20 cellular contexts compared by ENCODE assay signal in the genomic region with DNA sequence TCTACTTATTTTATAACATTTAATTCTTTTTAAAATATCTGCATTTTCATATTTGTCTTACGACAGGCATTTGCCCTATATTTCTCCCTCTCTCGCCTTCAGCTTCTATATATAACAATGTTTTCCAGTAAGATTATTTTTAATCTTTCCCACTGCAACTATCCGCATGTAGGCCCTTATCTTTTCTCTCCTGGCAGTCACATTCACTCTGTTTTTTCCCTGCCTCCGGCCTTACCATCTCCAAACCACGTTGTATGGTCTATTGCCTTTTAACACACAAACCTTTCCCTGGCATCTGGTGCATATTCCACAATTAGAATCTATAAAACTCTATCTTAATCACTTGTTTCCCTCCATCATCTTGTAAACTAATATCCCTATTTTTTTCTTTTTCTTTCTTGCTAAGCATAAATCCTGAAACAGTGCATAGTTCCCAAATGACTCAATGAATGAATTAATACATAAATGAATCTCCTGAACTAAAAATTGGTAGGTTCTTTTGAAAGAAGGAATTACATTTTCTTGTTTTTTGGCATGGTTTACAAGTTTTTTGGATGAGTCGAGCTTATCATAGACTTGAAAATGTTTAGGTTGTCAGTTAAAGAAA.
DNase-seq lines count a peak whose midpoint lies in the region; ATAC-seq and TF ChIP-seq lines count a peak whose summit lies in the region.
"Had no signal": no experiment of that assay in that cellular context is flagged by ENCODE, and none has a peak within 500 bp of the region (broad histone marks: within the 10 kb centered on the region; RNA-seq: fewer than 3 reads in every experiment).

No MANE protein-coding gene starts in this region.

- CTCF ChIA-PET in Panc1 (lab: Charles Lee): no interaction called here

- H3K4me3 Mint-ChIP-seq in nephron: no peak overlapping the region
- H3K4me3 Mint-ChIP-seq: activated naive CD4-positive, alpha-beta T cell treated with anti-CD3 and anti-CD28 coated beads, Interleukin-2, amount 50 U/mL, for 24 hours; T-cell; type B pancreatic cell had no signal

- intact Hi-C loops in Panc1 (cut with micrococcal nuclease; ENCODE audit: unreplicated experiment): no loop called here

- BruUV-seq in Panc1 (replicated peaks; lab: Mats Ljungman, UMichigan): no TSS peak

- peaks cover 19% of the 10 kb centered on the region for H3K4me1 ChIP-seq in Panc1 (ENCODE audit: control insufficient read depth, insufficient read depth, low read length)
- peaks cover 6% of the 10 kb centered on the region for H3K4me1 ChIP-seq in fibroblast of lung (ENCODE audit: control insufficient read depth, extremely low read depth, insufficient read depth, low read length)

- H3K36me3 ChIP-seq in Panc1 (ENCODE audit: control insufficient read depth, insufficient read depth, low read length) (no peaks in the 10 kb centered on the region), fibroblast of lung (ENCODE audit: control insufficient read depth, insufficient read depth, low read length) (no peaks in the 10 kb centered on the region)
- H3K36me3 ChIP-seq: neutrophil had no signal

- H3K27me3 Mint-ChIP-seq in nephron (ENCODE audit: low read depth): no peaks in the 10 kb centered on the region
- H3K27me3 Mint-ChIP-seq: activated naive CD4-positive, alpha-beta T cell treated with anti-CD3 and anti-CD28 coated beads, Interleukin-2, amount 50 U/mL, for 24 hours; T-cell; type B pancreatic cell had no signal

- H3K4me1 Mint-ChIP-seq in nephron: peaks cover 19% of the 10 kb centered on the region
- H3K4me1 Mint-ChIP-seq: activated naive CD4-positive, alpha-beta T cell treated with anti-CD3 and anti-CD28 coated beads, Interleukin-2, amount 50 U/mL, for 24 hours; T-cell had no signal

- no peak overlapping the region for H2AFZ ChIP-seq in fibroblast of lung (ENCODE audit: low read length)

- in situ Hi-C loops in Panc1 (cut with HindIII; ENCODE audit: low pct_unique_long_range_greater_than_20kb, low sequenced_read_pairs): no loop called here

- H3K79me2 ChIP-seq in fibroblast of lung (ENCODE audit: control insufficient read depth, insufficient read depth, low read length): no peaks in the 10 kb centered on the region

- POLR2A ChIA-PET in Panc1 (lab: Charles Lee): no interaction called here

- H3K27ac ChIP-seq in Panc1 (ENCODE audit: low read length) (peak overlapping the region; percentile 89; the same call in 1 of the 2 replicates), fibroblast of lung (ENCODE audit: insufficient read depth, low read length) (no peak overlapping the region), caudate nucleus (ENCODE audit: low read depth, low read length) (no peak overlapping the region)
- H3K27ac ChIP-seq: C4-2B, neutrophil had no signal

- H3K4me3 ChIP-seq in Panc1 (ENCODE audit: low read depth in 2 of 2, low read length in 2 of 2) (no peak overlapping the region), fibroblast of lung (replicated peaks in 1 of 4; ENCODE audit: control extremely low read depth in 1 of 4, insufficient read depth in 1 of 4, low read depth in 3 of 4, low read length in 4 of 4) (no peak overlapping the region)
- H3K4me3 ChIP-seq: mucosa of descending colon had no signal

- peak overlapping the region in 2 of 3 experiments; percentile 3 to 41 for H3K27ac Mint-ChIP-seq in nephron
- H3K27ac Mint-ChIP-seq: activated naive CD4-positive, alpha-beta T cell treated with anti-CD3 and anti-CD28 coated beads, Interleukin-2, amount 50 U/mL, for 24 hours; T-cell had no signal

- no peaks in the 10 kb centered on the region for H4K20me1 ChIP-seq in fibroblast of lung (ENCODE audit: control insufficient read depth, extremely low read depth, insufficient read depth, low read length)

- H3K27me3 ChIP-seq in Panc1 (ENCODE audit: control insufficient read depth, insufficient read depth, low read length): no peaks in the 10 kb centered on the region
- no peaks in the 10 kb centered on the region for H3K27me3 ChIP-seq in fibroblast of lung (ENCODE audit: control insufficient read depth, insufficient read depth, low read length)
- H3K27me3 ChIP-seq: neutrophil had no signal

- H3K4me2 ChIP-seq in fibroblast of lung (ENCODE audit: extremely low read depth, insufficient read depth, low read length): peak overlapping the region; percentile 3

- no peaks in the 10 kb centered on the region for H3K9me3 Mint-ChIP-seq in nephron
- H3K9me3 Mint-ChIP-seq: activated naive CD4-positive, alpha-beta T cell treated with anti-CD3 and anti-CD28 coated beads, Interleukin-2, amount 50 U/mL, for 24 hours; T-cell; type B pancreatic cell had no signal

- H3K9me3 ChIP-seq in Panc1 (ENCODE audit: control insufficient read depth, insufficient read depth, low read depth, low read length) (no peaks in the 10 kb centered on the region), fibroblast of lung (ENCODE audit: control insufficient read depth, insufficient read depth, low read depth, low read length) (no peaks in the 10 kb centered on the region)
- H3K9me3 ChIP-seq: mucosa of descending colon, neutrophil had no signal

- H3K36me3 Mint-ChIP-seq in nephron (ENCODE audit: low read depth): peaks cover 7% of the 10 kb centered on the region
- H3K36me3 Mint-ChIP-seq: activated naive CD4-positive, alpha-beta T cell treated with anti-CD3 and anti-CD28 coated beads, Interleukin-2, amount 50 U/mL, for 24 hours; T-cell had no signal

- no peak for ATAC-seq in Panc1
- no peak for ATAC-seq in left lobe of liver
- ATAC-seq: mucosa of descending colon; stimulated activated naive CD8-positive, alpha-beta T cell treated with anti-CD3 and anti-CD28 coated beads, Interleukin-15, Interleukin-2, amounts not matched to agents 100 U/mL and 50 U/mL, for 24 hours; T-cell had no signal

- TF ChIP-seq CTCF in Panc1 (IDR thresholded peaks at IDR 0.05): no peak
- TF ChIP-seq CTCF in fibroblast of lung (conservative IDR thresholded peaks at IDR 0.05 in 1 of 2, IDR thresholded peaks at IDR 0.05 in 1 of 2; ENCODE audit: low read depth in 1 of 2, low read length in 2 of 2): no peak
- no peak for TF ChIP-seq CTCF in nephron (IDR thresholded peaks at IDR 0.05; ENCODE audit: unreplicated experiment in 3 of 3)

- no peak overlapping the region for H3K9ac ChIP-seq in fibroblast of lung (ENCODE audit: insufficient read depth, low read length)

- peak; percentile 3 for DNase-seq in GM03348 (ENCODE audit: low spot score)
- no peak for DNase-seq in Panc1 (ENCODE audit: low read depth, low spot score)
- DNase-seq in fibroblast of lung (ENCODE audit: low read depth in 2 of 2): peak; percentile 22 to 72
- DNase-seq in NCI-H1048 (lab: John Stamatoyannopoulos, UW): no peak
- DNase-seq in left lobe of liver (ENCODE audit: low spot score): no peak
- no peak for DNase-seq in caudate nucleus (lab: John Stamatoyannopoulos, UW)
- DNase-seq: activated CD4-positive, alpha-beta T cell treated with anti-CD3 and anti-CD28 coated beads, Interleukin-2, amount 50 U/mL, for 48 hours; activated T-cell treated with anti-CD3 and anti-CD28 coated beads, Interleukin-2, amount 50 U/mL, for 1 hour; DND-41; effector CD8-positive, alpha-beta T cell; mucosa of descending colon; NCI-H2029 treated with DMSO at 0.1 percent for 48 hours; NCI-H748 treated with DMSO at 0.1 percent for 48 hours; stimulated activated naive CD8-positive, alpha-beta T cell treated with anti-CD3 and anti-CD28 coated beads, Interleukin-15, Interleukin-2, amounts not matched to agents 100 U/mL and 50 U/mL, for 24 hours; T-cell had no signal

Comparison
In these comparisons a context has a peak if more than half of its experiments do, and no peak if none do; other contexts are left out.
1. DNase-seq: peak in GM03348 (single experiment) and fibroblast of lung (2 of 2); none in Panc1 (single experiment), NCI-H1048 (single experiment), left lobe of liver (single experiment) and caudate nucleus (0 of 61).